In genomic region chr7:87171282-87171934, GRCh38 we compare ENCODE assay signal across 1 cellular context.
A peak's percentile ranks its signal among the peaks of the same experiment; 100 is the strongest.
TF ChIP-seq lines count a peak whose summit lies in the region.

No MANE protein-coding gene starts in this region.

TF ChIP-seq in HepG2, 621 proteins besides CTCF, POLR2A, EP300 and RAD21:
- TF ChIP-seq MYC (CRISPR knock-in tag; IDR thresholded peaks at IDR 0.05; ENCODE audit: borderline replicate concordance), result no peak
- no peak for TF ChIP-seq PHF8 (CRISPR knock-in tag; IDR thresholded peaks at IDR 0.05)
- TF ChIP-seq BCLAF1 (IDR thresholded peaks at IDR 0.05), result no peak
- TF ChIP-seq TBX3 (IDR thresholded peaks at IDR 0.05; ENCODE audit: borderline replicate concordance), result no peak
- no peak for TF ChIP-seq XBP1 (CRISPR knock-in tag; IDR thresholded peaks at IDR 0.05)
- TF ChIP-seq MAFF (IDR thresholded peaks at IDR 0.05; ENCODE audit: low read depth, low read length), result 0 out of 2 replicates have a peak, but pooled peaks have one; percentile 16
- TF ChIP-seq MAFK (conservative IDR thresholded peaks at IDR 0.05 in 1 of 2, IDR thresholded peaks at IDR 0.05 in 1 of 2; ENCODE audit: low read length in 2 of 2), result peak in 1 of 2 experiments; percentile 57; a peak in 2 of 4 replicates
